In the genomic region with DNA sequence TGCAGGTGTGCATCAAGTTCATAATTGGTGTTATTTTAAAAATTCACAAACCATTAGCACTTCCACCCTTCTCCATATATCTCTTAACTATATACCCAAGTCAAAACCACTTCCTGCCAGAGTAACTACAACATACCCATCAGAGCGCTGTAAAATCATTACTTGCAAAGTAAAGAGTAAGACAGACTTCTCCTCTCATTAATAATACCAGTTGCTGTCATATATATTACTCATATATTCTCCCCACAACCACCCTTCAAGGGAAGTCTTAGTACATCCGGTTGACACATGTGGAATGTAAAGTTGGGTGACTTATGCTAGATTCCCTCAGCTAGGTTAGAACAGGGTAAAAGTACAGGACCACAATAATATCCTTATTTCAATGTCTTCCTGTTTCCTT, we compare ENCODE assay signal across 11 cellular contexts. TPM values are rescaled to one million over a fixed set of nuclear protein-coding genes. Genes with fewer than 3 reads are reported as not detected.
DNase-seq lines count a peak whose midpoint lies in the region; ATAC-seq and TF ChIP-seq lines count a peak whose summit lies in the region.
"Had no signal": no experiment of that assay in that cellular context is flagged by ENCODE, and none has a peak within 500 bp of the region (broad histone marks: within the 10 kb centered on the region; RNA-seq: fewer than 3 reads in every experiment).

No MANE protein-coding gene starts in this region.

- peaks cover 22% of the 10 kb centered on the region for H3K4me1 Mint-ChIP-seq in Calu3 (ENCODE audit: low read depth, unreplicated experiment)

- DNase-seq in HT1080 (ENCODE audit: low read depth) = peak; percentile 94
- DNase-seq in astrocyte of the spinal cord (ENCODE audit: low read depth, low spot score) = peak; percentile 22
- no peak for DNase-seq in Calu3
- no peak for DNase-seq in DMS 273 treated with DMSO at 0.1 percent for 48 hours (lab: John Stamatoyannopoulos, UW)
- DNase-seq in cerebellar cortex (ENCODE audit: low spot score) = no peak

- H3K4me3 ChIP-seq in DOHH2 (ENCODE audit: low read length) (peak overlapping the region; percentile 14; the same call in 1 of the 2 replicates), astrocyte of the spinal cord (ENCODE audit: low read depth, low read length) (no peak overlapping the region)

- no peak for TF ChIP-seq CTCF in DOHH2 (IDR thresholded peaks at IDR 0.05; ENCODE audit: low read depth, low read length, poor library complexity, severe bottlenecking)
- no peak for TF ChIP-seq CTCF in astrocyte of the spinal cord (IDR thresholded peaks at IDR 0.05; ENCODE audit: low read depth, low read length)
- TF ChIP-seq CTCF in Calu3 (IDR thresholded peaks at IDR 0.05; ENCODE audit: unreplicated experiment) = no peak

- peaks cover 14% of the 10 kb centered on the region for H3K9me3 Mint-ChIP-seq in Calu3 (ENCODE audit: low read depth, unreplicated experiment)

- BruUV-seq in Calu3 (replicated peaks; lab: Mats Ljungman, UMichigan) = no TSS peak

- peaks cover 16% of the 10 kb centered on the region for H3F3A ChIP-seq in DOHH2 (ENCODE audit: control insufficient read depth, insufficient read depth)

- H3K36me3 Mint-ChIP-seq in Calu3 (ENCODE audit: insufficient read depth, unreplicated experiment) = peaks cover 9% of the 10 kb centered on the region

- H3K4me3 Mint-ChIP-seq in Calu3 (ENCODE audit: low read depth, unreplicated experiment) = no peak overlapping the region

- H3K79me2 ChIP-seq in DOHH2 (ENCODE audit: control insufficient read depth, low read length) = no peaks in the 10 kb centered on the region; the same call in none of the 2 replicates

- peak; percentile 49 for ATAC-seq in GM21529 (IDR thresholded peaks at IDR 0.05; ENCODE audit: unreplicated experiment)
- ATAC-seq in GM19324 (IDR thresholded peaks at IDR 0.05; ENCODE audit: low FRiP score, unreplicated experiment) = no peak

- in situ Hi-C loops in astrocyte of the spinal cord (cut with HindIII; ENCODE audit: low sequenced_read_pairs) = no loop called here

- H3K27ac ChIP-seq in DOHH2 (ENCODE audit: low read depth, low read length) = no peak overlapping the region
- H3K27ac ChIP-seq: KMS-11 had no signal

- H3K4me2 ChIP-seq in DOHH2 (ENCODE audit: low read length) = peak overlapping the region; percentile 32
- H3K4me2 ChIP-seq: KMS-11 had no signal

- no peaks in the 10 kb centered on the region for H3K27me3 ChIP-seq in DOHH2 (ENCODE audit: control insufficient read depth, low read length)

- H3K9me3 ChIP-seq in DOHH2 (ENCODE audit: control insufficient read depth, insufficient read depth, low read length) = peaks cover 4% of the 10 kb centered on the region; the same call in 1 of the 2 replicates

- peaks cover under 1% of the 10 kb centered on the region for H3K36me3 ChIP-seq in DOHH2 (ENCODE audit: control insufficient read depth, low read length)

- H3K27me3 Mint-ChIP-seq in Calu3 (ENCODE audit: unreplicated experiment) = no peaks in the 10 kb centered on the region

- intact Hi-C loops in Calu3 (cut with micrococcal nuclease; ENCODE audit: unreplicated experiment) = no loop called here

- H3K9me2 ChIP-seq in DOHH2 (replicated peaks; ENCODE audit: control insufficient read depth, low read length) = no peaks in the 10 kb centered on the region

- CTCF ChIA-PET in Calu3 (lab: Charles Lee) = interaction anchor here (0.6 kb wide), 1 partner anchor 931 kb away, joined by 4 read pairs; no protein-coding TSS in a partner anchor

- no peaks in the 10 kb centered on the region for H4K20me1 ChIP-seq in DOHH2 (ENCODE audit: control insufficient read depth, insufficient read depth, low read depth, low read length)

- peaks cover 45% of the 10 kb centered on the region for H3K4me1 ChIP-seq in DOHH2 (ENCODE audit: control insufficient read depth, low read length)

- H3K27ac Mint-ChIP-seq in Calu3 (ENCODE audit: unreplicated experiment) = no peak overlapping the region

RNA-seq across cellular contexts. Expression of gene TERC, which starts 5.6 kb away (rescaled TPM):
- total RNA-seq in HT1080 (2014; rRNA removed; shearing (Covaris generic)) = 52.4 and 143 TPM in 2 replicates
- polyA plus RNA-seq in HT1080 (2015; cell fraction: cytosol; rRNA removed) = not detected in 2 replicates
- not detected in 2 replicates for polyA plus RNA-seq in HT1080 (2015; cell fraction: nucleus; rRNA removed)
- total RNA-seq in Calu3 (2022) = 4.7 and 11.0 TPM in 2 replicates

RNA-seq across cellular contexts. Expression of gene ACTRT3, which starts 10.1 kb away (rescaled TPM):
- total RNA-seq in HT1080 (2014; rRNA removed; shearing (Covaris generic)) = not detected in 2 replicates
- 0.06 TPM in 1 of 2 replicates, not detected in the other for polyA plus RNA-seq in HT1080 (2015; cell fraction: cytosol; rRNA removed)
- polyA plus RNA-seq in HT1080 (2015; cell fraction: nucleus; rRNA removed) = 0.11 TPM in 1 of 2 replicates, not detected in the other
- total RNA-seq in Calu3 (2022) = 2.2 and 2.5 TPM in 2 replicates

RNA-seq across cellular contexts. Expression of gene MYNN, which starts 13.9 kb away (rescaled TPM):
- 23.1 and 23.6 TPM in 2 replicates for total RNA-seq in HT1080 (2014; rRNA removed; shearing (Covaris generic))
- polyA plus RNA-seq in HT1080 (2015; cell fraction: cytosol; rRNA removed) = 17.3 and 21.8 TPM in 2 replicates
- 39.5 and 42.2 TPM in 2 replicates for polyA plus RNA-seq in HT1080 (2015; cell fraction: nucleus; rRNA removed)
- 19.9 and 22.9 TPM in 2 replicates for total RNA-seq in Calu3 (2022)

RNA-seq across cellular contexts. Expression of gene LRRIQ4, which starts 53.4 kb away (rescaled TPM):
- not detected in 2 replicates for total RNA-seq in HT1080 (2014; rRNA removed; shearing (Covaris generic))
- polyA plus RNA-seq in HT1080 (2015; cell fraction: cytosol; rRNA removed) = not detected in 2 replicates
- not detected in 2 replicates for polyA plus RNA-seq in HT1080 (2015; cell fraction: nucleus; rRNA removed)
- 0.27 TPM in 1 of 2 replicates, not detected in the other for total RNA-seq in Calu3 (2022)
- total RNA-seq: glomerular endothelial cell, skeletal muscle tissue had no signal

RNA-seq across cellular contexts. Expression of gene LRRC34, which starts 53.4 kb away (rescaled TPM):
- total RNA-seq in HT1080 (2014; rRNA removed; shearing (Covaris generic)) = not detected in 2 replicates
- 0.12 TPM in 1 of 2 replicates, not detected in the other for polyA plus RNA-seq in HT1080 (2015; cell fraction: cytosol; rRNA removed)
- polyA plus RNA-seq in HT1080 (2015; cell fraction: nucleus; rRNA removed) = 0.06 and 0.14 TPM in 2 replicates
- not detected in 2 replicates for total RNA-seq in Calu3 (2022)

Comparison
In these comparisons a context has a peak if more than half of its experiments do, and no peak if none do; other contexts are left out.
1. DNase-seq: peak in HT1080 (single experiment) and astrocyte of the spinal cord (single experiment); none in Calu3 (single experiment), DMS 273 treated with DMSO at 0.1 percent for 48 hours (single experiment) and cerebellar cortex (single experiment).